Comparison of ENCODE assay signal across 11 cellular contexts in the genomic region with DNA sequence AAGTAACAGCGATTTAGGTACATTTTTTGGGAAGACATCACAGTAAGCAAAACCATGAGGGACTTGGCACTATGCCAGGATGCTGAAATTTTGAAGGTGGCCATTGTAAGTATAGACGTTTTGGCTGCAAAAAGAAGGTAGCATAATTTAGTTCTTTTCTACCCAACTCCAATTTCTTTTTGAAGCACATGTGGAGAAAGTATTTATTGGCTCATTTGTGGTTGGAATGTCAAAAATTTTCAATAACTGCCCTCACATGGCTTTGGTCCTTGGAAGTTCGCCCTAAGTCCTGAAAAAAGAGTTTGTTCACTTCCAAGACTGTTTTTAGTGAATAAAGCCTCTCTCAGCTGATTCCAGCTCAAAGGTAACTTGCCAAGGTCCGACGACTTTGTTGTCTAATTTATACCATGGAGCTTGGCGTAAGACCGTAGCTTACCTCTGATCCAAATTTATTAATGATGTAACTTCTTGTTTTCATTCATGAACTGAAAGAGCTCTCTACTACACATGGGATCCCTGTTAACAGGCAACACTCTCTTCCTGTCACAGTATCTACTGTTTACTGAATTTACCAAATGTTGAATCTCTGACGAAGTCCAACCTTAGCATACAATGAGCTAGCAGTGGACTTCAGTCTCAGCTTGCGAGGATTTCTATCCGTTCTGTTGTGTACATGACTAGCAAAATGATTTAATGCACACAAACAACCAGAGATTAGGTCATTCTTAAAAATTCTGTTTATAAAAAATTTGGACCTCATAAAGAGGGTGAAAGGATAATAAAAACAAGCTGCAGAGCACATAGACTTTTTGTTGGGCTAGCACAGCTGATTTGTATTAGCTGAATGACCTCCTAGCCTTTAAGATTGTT. TPM values are rescaled to one million over a fixed set of nuclear protein-coding genes. Genes with fewer than 3 reads are reported as not detected.
A peak's percentile ranks its signal among the peaks of the same experiment; 100 is the strongest.
DNase-seq lines count a peak whose midpoint lies in the region; TF ChIP-seq lines count a peak whose summit lies in the region.
"Had no signal": no experiment of that assay in that cellular context is flagged by ENCODE, and none has a peak within 500 bp of the region (broad histone marks: within the 10 kb centered on the region; RNA-seq: fewer than 3 reads in every experiment).

No MANE protein-coding gene starts in this region.

- no peak overlapping the region for H2BK5ac ChIP-seq in trophoblast cell (ENCODE audit: low read depth, low read length, poor library complexity)

- no peak overlapping the region for H4K8ac ChIP-seq in trophoblast cell (ENCODE audit: low read depth, low read length)

- DNase-seq in Ammon's horn (ENCODE audit: low spot score) (peak; percentile 25), SJSA1 (ENCODE audit: low read depth in 1 of 2, low spot score in 2 of 2) (peak in 1 of 2 experiments; percentile 61), fibroblast of the aortic adventitia (ENCODE audit: low read depth) (peak; percentile 89), trophoblast cell (no peak), dermis blood vessel endothelial cell (no peak), OCI-M1 (lab: John Stamatoyannopoulos, UW) (no peak), GM13976 (ENCODE audit: low spot score) (no peak)
- no peak for DNase-seq in activated T-cell treated with anti-CD3 and anti-CD28 coated beads, Interleukin-2, amount 50 U/mL, for 48 hours
- DNase-seq: activated CD4-positive, alpha-beta memory T cell treated with anti-CD3 and anti-CD28 coated beads, Interleukin-2, amount 10 ng/mL, durations not matched to agents 7 days and 5 days; activated naive CD4-positive, alpha-beta T cell treated with anti-CD3 and anti-CD28 coated beads, Interleukin-2, amount 10 ng/mL, durations not matched to agents 7 days and 5 days; endodermal cell had no signal

- H3K79me2 ChIP-seq in trophoblast cell (ENCODE audit: control insufficient read depth, insufficient read depth, low read length, poor library complexity): peaks cover 1% of the 10 kb centered on the region

- no peak overlapping the region for H3K9ac ChIP-seq in trophoblast cell (ENCODE audit: low read length)

- H3K23ac ChIP-seq in trophoblast cell (ENCODE audit: low read length): no peak overlapping the region

- H3K4ac ChIP-seq in trophoblast cell (ENCODE audit: low read depth, low read length): no peak overlapping the region

- in situ Hi-C loops in GM13976 (cut with MboI; ENCODE audit: low sequenced_read_pairs, unreplicated experiment): no loop called here

- H3K36me3 ChIP-seq in SJSA1 (peaks cover 31% of the 10 kb centered on the region), trophoblast cell (ENCODE audit: control insufficient read depth in 1 of 2, insufficient read depth in 2 of 2, low read length in 2 of 2) (no peaks in the 10 kb centered on the region)

- H4K91ac ChIP-seq in trophoblast cell (ENCODE audit: low read depth, low read length): peak overlapping the region; percentile 35

- H3K27ac ChIP-seq in SJSA1 (peak overlapping the region; percentile 78), trophoblast cell (ENCODE audit: low read depth, low read length) (peak overlapping the region; percentile 0)

- H3K27me3 ChIP-seq in SJSA1 (replicated peaks) (no peaks in the 10 kb centered on the region), trophoblast cell (ENCODE audit: insufficient read depth, low read length) (no peaks in the 10 kb centered on the region)

- WGBS in trophoblast cell (ENCODE audit: extremely low coverage, insufficient coverage, insufficient read length): no CpG with 5 or more reads among the region's 10 CpGs

- peaks cover 6% of the 10 kb centered on the region for H3K79me1 ChIP-seq in trophoblast cell (ENCODE audit: low read length)

- H3K4me3 ChIP-seq in SJSA1 (no peak overlapping the region), fibroblast of the aortic adventitia (ENCODE audit: low read depth, low read length) (no peak overlapping the region), trophoblast cell (ENCODE audit: low read depth, low read length) (no peak overlapping the region)

- H3K4me2 ChIP-seq in trophoblast cell (ENCODE audit: low read length): no peak overlapping the region

- TF ChIP-seq CTCF in fibroblast of the aortic adventitia (IDR thresholded peaks at IDR 0.05; ENCODE audit: insufficient read depth, low read length) (no peak), GM13976 (IDR thresholded peaks at IDR 0.05; ENCODE audit: borderline replicate concordance, control extremely low read depth, extremely low read depth, insufficient read depth, missing control alignments) (no peak)

- H2BK12ac ChIP-seq in trophoblast cell (ENCODE audit: low read length): no peak overlapping the region

- no peak overlapping the region for H2AFZ ChIP-seq in trophoblast cell (ENCODE audit: insufficient read depth, low read length, poor library complexity)

- no peak overlapping the region for H4K12ac ChIP-seq in trophoblast cell (ENCODE audit: low read depth, low read length)

- no peak overlapping the region for H3K14ac ChIP-seq in trophoblast cell (ENCODE audit: low read length)

- H2AK5ac ChIP-seq in trophoblast cell (ENCODE audit: low read length): no peak overlapping the region

- H2BK120ac ChIP-seq in trophoblast cell (ENCODE audit: insufficient read depth, low read length, poor library complexity): no peak overlapping the region

- no peaks in the 10 kb centered on the region for H3K9me3 ChIP-seq in SJSA1 (replicated peaks)
- peaks cover 2% of the 10 kb centered on the region for H3K9me3 ChIP-seq in trophoblast cell (ENCODE audit: insufficient read depth, low read depth, low read length)

- no peak overlapping the region for H3K18ac ChIP-seq in trophoblast cell (ENCODE audit: low read length)

- H3K4me1 ChIP-seq in SJSA1 (replicated peaks): peaks cover 47% of the 10 kb centered on the region
- peaks cover 3% of the 10 kb centered on the region in 2 experiments for H3K4me1 ChIP-seq in trophoblast cell (ENCODE audit: control insufficient read depth in 1 of 2, insufficient read depth in 2 of 2, low read length in 2 of 2)

RNA-seq across cellular contexts. Expression of gene MSRB3, which starts 49.0 kb away (rescaled TPM):
- total RNA-seq in SJSA1 (2014; rRNA removed; shearing (Covaris generic)): 47.2 and 55.9 TPM in 2 replicates
- 36.8 and 55.1 TPM in 2 replicates for total RNA-seq in fibroblast of the aortic adventitia (ENCODE audit: low replicate concordance)
- polyA plus RNA-seq in trophoblast cell (2013): 12.7 TPM in 2 replicates
- total RNA-seq in dermis blood vessel endothelial cell: 40.0 and 67.5 TPM in 2 replicates
- total RNA-seq: activated CD4-positive, alpha-beta memory T cell treated with anti-CD3 and anti-CD28 coated beads, Interleukin-2, amount 10 ng/mL, durations not matched to agents 7 days and 5 days had no signal

Comparison
In these comparisons a context has a peak if more than half of its experiments do, and no peak if none do; other contexts are left out.
1. DNase-seq: peak in Ammon's horn (single experiment) and fibroblast of the aortic adventitia (single experiment); none in trophoblast cell (0 of 2), dermis blood vessel endothelial cell (single experiment), activated T-cell treated with anti-CD3 and anti-CD28 coated beads, Interleukin-2, amount 50 U/mL, for 48 hours (0 of 2), OCI-M1 (single experiment) and GM13976 (single experiment).